24 cellular contexts compared by ENCODE assay signal in genomic region chr2:202494856-202495604, GRCh38.
DNase-seq lines count a peak whose midpoint lies in the region; ATAC-seq, FAIRE-seq and TF ChIP-seq lines count a peak whose summit lies in the region.
"Had no signal": no experiment of that assay in that cellular context is flagged by ENCODE, and none has a peak within 500 bp of the region (broad histone marks: within the 10 kb centered on the region; RNA-seq: fewer than 3 reads in every experiment).

No MANE protein-coding gene starts in this region.

- DNase-seq in A549 (ENCODE audit: low read depth in 1 of 2, low spot score in 1 of 2), result no peak
- peak; percentile 52 for DNase-seq in H9
- peak; percentile 75 for DNase-seq in endodermal cell
- no peak for DNase-seq in activated naive CD4-positive, alpha-beta T cell (lab: John Stamatoyannopoulos, UW)
- no peak for DNase-seq in NOMO-1 treated with DMSO at 0.1 percent for 48 hours (lab: John Stamatoyannopoulos, UW; ENCODE audit: unreplicated experiment)
- no peak for DNase-seq in Karpas-422
- DNase-seq: activated CD4-positive, alpha-beta T cell treated with anti-CD3 and anti-CD28 coated beads for 1 hour; activated CD8-positive, alpha-beta memory T cell treated with anti-CD3 and anti-CD28 coated beads for 24 hours; activated naive CD4-positive, alpha-beta T cell treated with anti-CD3 and anti-CD28 coated beads, Interleukin-2, amount 10 ng/mL, durations not matched to agents 7 days and 5 days; activated T-cell treated with anti-CD3 and anti-CD28 coated beads, Interleukin-2, amount 50 U/mL, for 48 hours; erythroblast; GOT3; KBM-7; naive B cell; NCI-H1694; SW 1271; upper lobe of right lung had no signal

- H3K9me3 ChIP-seq in A549 (no peaks in the 10 kb centered on the region), H9 (ENCODE audit: control insufficient read depth, low read depth, low read length) (no peaks in the 10 kb centered on the region), endodermal cell (ENCODE audit: control insufficient read depth, low read length) (no peaks in the 10 kb centered on the region), mesodermal cell (ENCODE audit: control insufficient read depth, low read length) (no peaks in the 10 kb centered on the region), Karpas-422 (ENCODE audit: low read length) (no peaks in the 10 kb centered on the region)
- H3K9me3 ChIP-seq: heart right ventricle, upper lobe of right lung had no signal

- no peak for TF ChIP-seq EP300 in A549 (IDR thresholded peaks at IDR 0.05)

- FAIRE-seq in A549 (lab: Jason Lieb, UNC), result no peak
- FAIRE-seq: D721Med, islet of Langerhans had no signal

- no peak overlapping the region for H2BK120ac ChIP-seq in H9 (ENCODE audit: low read depth, low read length, poor library complexity, severe bottlenecking)

- peak in 1 of 2 experiments; percentile 64; a peak in 3 of 6 replicates for ATAC-seq in A549
- ATAC-seq in HG03280 (IDR thresholded peaks at IDR 0.05; ENCODE audit: unreplicated experiment), result no peak

- H2BK15ac ChIP-seq in H9 (ENCODE audit: low read depth, low read length), result no peak overlapping the region

- peaks cover 41 to 47% of the 10 kb centered on the region in 2 experiments for H3K4me1 Mint-ChIP-seq in H9
- H3K4me1 Mint-ChIP-seq in endodermal cell, result peaks cover 47% of the 10 kb centered on the region
- H3K4me1 Mint-ChIP-seq: activated naive CD4-positive, alpha-beta T cell treated with anti-CD3 and anti-CD28 coated beads, Interleukin-2, amount 10 ng/mL, durations not matched to agents 7 days and 5 days; CD14-positive monocyte; naive B cell had no signal

- H3K36me3 ChIP-seq in endodermal cell (ENCODE audit: control insufficient read depth, insufficient read depth, low read length) (peaks cover 43% of the 10 kb centered on the region), mesodermal cell (ENCODE audit: control insufficient read depth, insufficient read depth, low read length) (peaks cover 25% of the 10 kb centered on the region), Karpas-422 (ENCODE audit: insufficient read depth, low read length) (no peaks in the 10 kb centered on the region)
- H3K36me3 ChIP-seq: upper lobe of right lung had no signal

- no peak overlapping the region for H3K18ac ChIP-seq in H9 (ENCODE audit: insufficient read length, low read depth, low read length)

- no peak overlapping the region for H2BK20ac ChIP-seq in H9 (ENCODE audit: low read depth, low read length, poor library complexity, severe bottlenecking)

- no peak overlapping the region for H2AFZ ChIP-seq in H9 (ENCODE audit: low read length)
- no peak overlapping the region for H2AFZ ChIP-seq in Karpas-422 (ENCODE audit: low read length)

- no peaks in the 10 kb centered on the region for H3K9me3 Mint-ChIP-seq in H9
- no peaks in the 10 kb centered on the region for H3K9me3 Mint-ChIP-seq in endodermal cell
- H3K9me3 Mint-ChIP-seq: activated naive CD4-positive, alpha-beta T cell treated with anti-CD3 and anti-CD28 coated beads, Interleukin-2, amount 10 ng/mL, durations not matched to agents 7 days and 5 days; naive B cell had no signal

- H3K27ac ChIP-seq in A549, result no peak overlapping the region
- H3K27ac ChIP-seq in H9 (ENCODE audit: insufficient read length, low read depth, low read length), result no peak overlapping the region
- H3K27ac ChIP-seq in endodermal cell (ENCODE audit: low read depth, low read length), result no peak overlapping the region
- peak overlapping the region; percentile 65 for H3K27ac ChIP-seq in mesodermal cell (ENCODE audit: low read depth, low read length, severe bottlenecking)
- no peak overlapping the region for H3K27ac ChIP-seq in Karpas-422 (ENCODE audit: low read length)
- H3K27ac ChIP-seq: upper lobe of right lung had no signal

- no peak overlapping the region for H2BK5ac ChIP-seq in H9 (ENCODE audit: insufficient read length, low read length)

- H3K56ac ChIP-seq in H9 (ENCODE audit: insufficient read length, low read depth, low read length), result no peak overlapping the region

- H3T11ph ChIP-seq in H9 (ENCODE audit: low read length), result no peak overlapping the region

- no peak overlapping the region for H3K9ac ChIP-seq in H9 (ENCODE audit: extremely low read depth, insufficient read length, low read length)
- no peak overlapping the region for H3K9ac ChIP-seq in endodermal cell (ENCODE audit: extremely low read depth, low read length, poor library complexity, severe bottlenecking)
- no peak overlapping the region for H3K9ac ChIP-seq in Karpas-422 (ENCODE audit: low read length)

- H3K4me1 ChIP-seq in A549 (peaks cover 13% of the 10 kb centered on the region), H9 (ENCODE audit: insufficient read depth, low read length) (no peaks in the 10 kb centered on the region; the same call in 1 of the 2 replicates), endodermal cell (ENCODE audit: control insufficient read depth, insufficient read depth, low read length) (peaks cover 12% of the 10 kb centered on the region), mesodermal cell (ENCODE audit: control insufficient read depth, insufficient read depth, low read length, poor library complexity, severe bottlenecking) (peaks cover 22% of the 10 kb centered on the region), Karpas-422 (ENCODE audit: low read length) (no peaks in the 10 kb centered on the region)

- H3K4me3 ChIP-seq in A549, result no peak overlapping the region
- no peak overlapping the region for H3K4me3 ChIP-seq in endodermal cell (ENCODE audit: low read length)
- no peak overlapping the region for H3K4me3 ChIP-seq in mesodermal cell (ENCODE audit: extremely low read depth, insufficient read depth, low read length, poor library complexity, severe bottlenecking)
- H3K4me3 ChIP-seq in Karpas-422 (ENCODE audit: low read length), result no peak overlapping the region
- H3K4me3 ChIP-seq: cardiac muscle cell, heart right ventricle, upper lobe of right lung had no signal

- H3K9me2 ChIP-seq in Karpas-422 (replicated peaks; ENCODE audit: insufficient read depth, low read length), result no peaks in the 10 kb centered on the region

- no peak overlapping the region for H2BK12ac ChIP-seq in H9 (ENCODE audit: insufficient read length, low read depth, low read length)

- no peak overlapping the region for H2AK5ac ChIP-seq in H9 (ENCODE audit: insufficient read length, low read length)

- H3K79me2 ChIP-seq in H9 (ENCODE audit: insufficient read depth, low read length) (no peaks in the 10 kb centered on the region), Karpas-422 (ENCODE audit: low read length) (no peaks in the 10 kb centered on the region)

- H4K20me1 ChIP-seq in H9 (ENCODE audit: control insufficient read depth, insufficient read depth, insufficient read length) (no peaks in the 10 kb centered on the region), Karpas-422 (ENCODE audit: insufficient read depth, low read depth, low read length) (no peaks in the 10 kb centered on the region)

- H3K27me3 Mint-ChIP-seq in H9 (ENCODE audit: low read depth) (no peaks in the 10 kb centered on the region), endodermal cell (ENCODE audit: insufficient read depth) (no peaks in the 10 kb centered on the region)
- H3K27me3 Mint-ChIP-seq: activated naive CD4-positive, alpha-beta T cell treated with anti-CD3 and anti-CD28 coated beads, Interleukin-2, amount 10 ng/mL, durations not matched to agents 7 days and 5 days; naive B cell had no signal

- no peak for TF ChIP-seq RAD21 in A549 (conservative IDR thresholded peaks at IDR 0.05 in 1 of 2, IDR thresholded peaks at IDR 0.05 in 1 of 2)

- H3K27ac Mint-ChIP-seq in H9 (peak overlapping the region; percentile 55 to 82 (median 81); a peak in 3 of 7 replicates), endodermal cell (peak overlapping the region; percentile 77)
- H3K27ac Mint-ChIP-seq: activated naive CD4-positive, alpha-beta T cell treated with anti-CD3 and anti-CD28 coated beads, Interleukin-2, amount 10 ng/mL, durations not matched to agents 7 days and 5 days; naive B cell had no signal

- no peak overlapping the region for H3K4ac ChIP-seq in H9 (ENCODE audit: low read depth, low read length)

- no peak overlapping the region for H4K8ac ChIP-seq in H9 (replicated peaks; ENCODE audit: insufficient read length, low read depth, low read length)

- no peak overlapping the region for H4K91ac ChIP-seq in H9 (ENCODE audit: insufficient read length, low read depth, low read length)

- H3K79me1 ChIP-seq in H9 (ENCODE audit: insufficient read depth, low read depth, low read length, poor library complexity, severe bottlenecking), result no peaks in the 10 kb centered on the region

- TF ChIP-seq POLR2A in A549 (IDR thresholded peaks at IDR 0.05; ENCODE audit: low read length), result no peak

- WGBS in A549 (ENCODE audit: missing lambda C conversion rate), result 93% methylated on average over 32 of the region's 32 CpGs
- no CpG with 5 or more reads among the region's 32 CpGs for WGBS in H9 (ENCODE audit: extremely low coverage, insufficient read length, low lambda C conversion rate)
- WGBS in endodermal cell (ENCODE audit: insufficient coverage in 1 of 2, insufficient read length in 1 of 2), 2 experiments, result 91 to 97% methylated on average over 29 to 32 of the region's 32 CpGs
- WGBS in mesodermal cell (ENCODE audit: insufficient coverage in 2 of 2), 2 experiments, result 91 to 96% methylated on average over 25 of the region's 32 CpGs

- H3K4me3 Mint-ChIP-seq in H9 (no peak overlapping the region; a peak in 1 of 5 replicates), endodermal cell (no peak overlapping the region)
- H3K4me3 Mint-ChIP-seq: activated naive CD4-positive, alpha-beta T cell treated with anti-CD3 and anti-CD28 coated beads, Interleukin-2, amount 10 ng/mL, durations not matched to agents 7 days and 5 days; CD14-positive monocyte; naive B cell had no signal

- CTCF ChIA-PET in A549 (lab: Yijun Ruan, JAX), result no interaction called here

- H3K23me2 ChIP-seq in H9 (ENCODE audit: insufficient read length, low read depth, low read length, poor library complexity, severe bottlenecking), result no peaks in the 10 kb centered on the region

- POLR2A ChIA-PET in A549 (lab: Yijun Ruan, JAX), result interaction anchor here (0.6 kb wide), 1 partner anchor 15 kb away, joined by 9 read pairs; no protein-coding TSS in a partner anchor

- no peak overlapping the region for H3K23ac ChIP-seq in H9 (ENCODE audit: insufficient read length, low read depth, low read length)

- peak overlapping the region; percentile 42; the same call in 1 of the 3 replicates for H3K4me2 ChIP-seq in A549
- no peak overlapping the region for H3K4me2 ChIP-seq in H9 (ENCODE audit: insufficient read depth, insufficient read length, low read length)
- H3K4me2 ChIP-seq in Karpas-422 (ENCODE audit: low read depth, low read length, poor library complexity, severe bottlenecking), result no peak overlapping the region

- no peak overlapping the region for H3K14ac ChIP-seq in H9 (ENCODE audit: insufficient read depth, low read length)

- H3K36me3 Mint-ChIP-seq in H9 (ENCODE audit: insufficient read depth in 1 of 3, low read depth in 3 of 3) (peaks cover 0 to 3% (median 1%) of the 10 kb centered on the region in 3 experiments; a peak in 1 of 7 replicates), endodermal cell (ENCODE audit: low read depth) (peaks cover 21% of the 10 kb centered on the region)
- H3K36me3 Mint-ChIP-seq: activated naive CD4-positive, alpha-beta T cell treated with anti-CD3 and anti-CD28 coated beads, Interleukin-2, amount 10 ng/mL, durations not matched to agents 7 days and 5 days had no signal

- H4K5ac ChIP-seq in H9 (ENCODE audit: insufficient read length, low read depth, low read length), result no peak overlapping the region

- TF ChIP-seq CTCF in A549 (IDR thresholded peaks at IDR 0.05) (no peak), H9 (conservative IDR thresholded peaks at IDR 0.05) (no peak; the same call in 2 of the 3 replicates), endodermal cell (conservative IDR thresholded peaks at IDR 0.05) (peak; percentile 35)

- H3K27me3 ChIP-seq in H9 (ENCODE audit: insufficient read depth, low read length), result no peaks in the 10 kb centered on the region
- H3K27me3 ChIP-seq in endodermal cell (ENCODE audit: control insufficient read depth, insufficient read depth, low read length, poor library complexity, severe bottlenecking), result no peaks in the 10 kb centered on the region
- H3K27me3 ChIP-seq in Karpas-422 (ENCODE audit: low read length), result no peaks in the 10 kb centered on the region
- H3K27me3 ChIP-seq: cardiac muscle cell, heart right ventricle, upper lobe of right lung had no signal

Comparison
In these comparisons a context has a peak if more than half of its experiments do, and no peak if none do; other contexts are left out.
1. DNase-seq: peak in H9 (single experiment) and endodermal cell (single experiment); none in A549 (0 of 2), activated naive CD4-positive, alpha-beta T cell (0 of 4), NOMO-1 treated with DMSO at 0.1 percent for 48 hours (single experiment) and Karpas-422 (single experiment).